In genomic region chr2:119728421-119728820, GRCh38 we compare ENCODE assay signal across 21 cellular contexts. TPM values are rescaled to one million over a fixed set of nuclear protein-coding genes. Genes with fewer than 3 reads are reported as not detected.
DNase-seq lines count a peak whose midpoint lies in the region; ATAC-seq, FAIRE-seq and TF ChIP-seq lines count a peak whose summit lies in the region.
"Had no signal": no experiment of that assay in that cellular context is flagged by ENCODE, and none has a peak within 500 bp of the region (broad histone marks: within the 10 kb centered on the region; RNA-seq: fewer than 3 reads in every experiment).

No MANE protein-coding gene starts in this region.

- no TSS peak for BruUV-seq in endothelial cell of umbilical vein (replicated peaks; lab: Mats Ljungman, UMichigan)

- H3K27ac ChIP-seq in endothelial cell of umbilical vein (ENCODE audit: insufficient read depth, low read depth, low read length) = no peak overlapping the region
- H3K27ac ChIP-seq in lower lobe of right lung = no peak overlapping the region
- H3K27ac ChIP-seq: GM23248 had no signal

- H4K20me1 ChIP-seq in endothelial cell of umbilical vein (replicated peaks; ENCODE audit: control insufficient read depth, extremely low read depth, insufficient read depth, low read length) = no peaks in the 10 kb centered on the region

- TF ChIP-seq CTCF in endothelial cell of umbilical vein (IDR thresholded peaks at IDR 0.05; ENCODE audit: extremely low read depth in 1 of 2, insufficient read depth in 1 of 2, low read depth in 1 of 2, low read length in 2 of 2) (no peak), lower lobe of right lung (IDR thresholded peaks at IDR 0.05) (no peak), retinal pigment epithelial cell (conservative IDR thresholded peaks at IDR 0.05; ENCODE audit: low read depth, low read length) (no peak)

- ATAC-seq in lower lobe of right lung (peak; percentile 38 to 48), T-helper 17 cell (no peak)

- no peak overlapping the region for H3K9ac ChIP-seq in endothelial cell of umbilical vein (replicated peaks; ENCODE audit: extremely low read depth, insufficient read depth, low read length)
- H3K9ac ChIP-seq: GM23248 had no signal

- no peaks in the 10 kb centered on the region for H3K4me1 ChIP-seq in endothelial cell of umbilical vein (ENCODE audit: control insufficient read depth, extremely low read depth, insufficient read depth, low read length)
- H3K4me1 ChIP-seq in lower lobe of right lung = no peaks in the 10 kb centered on the region

- peaks cover 4% of the 10 kb centered on the region for H3K4me1 Mint-ChIP-seq in T-helper 17 cell
- H3K4me1 Mint-ChIP-seq: CD4-positive, alpha-beta memory T cell had no signal

- no peak for TF ChIP-seq POLR2A in endothelial cell of umbilical vein (IDR thresholded peaks at IDR 0.05; ENCODE audit: low read depth, low read length)

- no peak overlapping the region for H3K4me3 Mint-ChIP-seq in T-helper 17 cell
- H3K4me3 Mint-ChIP-seq: CD4-positive, alpha-beta memory T cell had no signal

- H3K9me3 ChIP-seq in endothelial cell of umbilical vein (replicated peaks; ENCODE audit: control insufficient read depth, insufficient read depth, low read length) (no peaks in the 10 kb centered on the region), lower lobe of right lung (no peaks in the 10 kb centered on the region), T-helper 17 cell (ENCODE audit: control insufficient read depth, low read length, poor library complexity, severe bottlenecking) (no peaks in the 10 kb centered on the region)

- no peaks in the 10 kb centered on the region for H3K36me3 ChIP-seq in endothelial cell of umbilical vein (ENCODE audit: control insufficient read depth in 2 of 2, extremely low read depth in 1 of 2, insufficient read depth in 2 of 2, low read length in 2 of 2)
- H3K36me3 ChIP-seq in lower lobe of right lung = no peaks in the 10 kb centered on the region

- H3K79me2 ChIP-seq in endothelial cell of umbilical vein (ENCODE audit: control insufficient read depth, insufficient read depth, low read length) = no peaks in the 10 kb centered on the region

- peak; percentile 28 for FAIRE-seq in endothelial cell of umbilical vein (lab: Jason Lieb, UNC)
- FAIRE-seq: G401.6, GM12892, GM19239, H1 had no signal

- no peaks in the 10 kb centered on the region for H3K27me3 Mint-ChIP-seq in T-helper 17 cell
- H3K27me3 Mint-ChIP-seq: CD4-positive, alpha-beta memory T cell had no signal

- CTCF ChIA-PET in endothelial cell of umbilical vein (lab: Charles Lee) = no interaction called here

- dilution Hi-C loops in endothelial cell of umbilical vein (cut with MboI; ENCODE audit: extremely low pct_ligation_motif_present, low sequenced_read_pairs) = no loop called here

- DNase-seq in amniotic epithelial cell (ENCODE audit: low read depth) = peak; percentile 47
- DNase-seq in endothelial cell of umbilical vein (ENCODE audit: low read depth, low spot score) = no peak
- no peak for DNase-seq in lower lobe of right lung
- peak; percentile 9 for DNase-seq in retinal pigment epithelial cell (ENCODE audit: low read depth)
- no peak for DNase-seq in T-helper 17 cell
- no peak for DNase-seq in NCI-H69 (lab: John Stamatoyannopoulos, UW)
- no peak for DNase-seq in foreskin melanocyte
- DNase-seq in 8988T = no peak
- DNase-seq: C1 segment of cervical spinal cord; Calu3; CD4-positive, alpha-beta memory T cell; COR-L47; DMS53; DND-41; GM23248; H7; HCEC 1CT had no signal

- no peaks in the 10 kb centered on the region for H3K36me3 Mint-ChIP-seq in T-helper 17 cell (ENCODE audit: low read depth)
- H3K36me3 Mint-ChIP-seq: CD4-positive, alpha-beta memory T cell had no signal

- POLR2A ChIA-PET in endothelial cell of umbilical vein (lab: Charles Lee) = no interaction called here

- no peak overlapping the region for H3K27ac Mint-ChIP-seq in T-helper 17 cell
- H3K27ac Mint-ChIP-seq: CD4-positive, alpha-beta memory T cell had no signal

- no peak overlapping the region for H3K4me3 ChIP-seq in endothelial cell of umbilical vein (replicated peaks in 1 of 3; ENCODE audit: insufficient read depth in 1 of 3, low read depth in 1 of 3, low read length in 3 of 3)
- no peak overlapping the region for H3K4me3 ChIP-seq in lower lobe of right lung
- H3K4me3 ChIP-seq in retinal pigment epithelial cell (ENCODE audit: low read length) = no peak overlapping the region
- H3K4me3 ChIP-seq: GM23248 had no signal

- no peak overlapping the region for H2AFZ ChIP-seq in endothelial cell of umbilical vein (ENCODE audit: low read depth, low read length)
- H2AFZ ChIP-seq: GM23248 had no signal

- H3K27me3 ChIP-seq in endothelial cell of umbilical vein (ENCODE audit: control insufficient read depth in 2 of 2, insufficient read depth in 2 of 2, low read length in 2 of 2) (peaks cover 12 to 17% of the 10 kb centered on the region in 2 experiments), lower lobe of right lung (ENCODE audit: low read depth) (no peaks in the 10 kb centered on the region)

- no peak overlapping the region for H3K4me2 ChIP-seq in endothelial cell of umbilical vein (ENCODE audit: insufficient read depth, low read length)

- H3K9me1 ChIP-seq in endothelial cell of umbilical vein (replicated peaks; ENCODE audit: control insufficient read depth, extremely low read depth, insufficient read depth, low read length) = no peaks in the 10 kb centered on the region

- intact Hi-C loops in endothelial cell of umbilical vein (cut with micrococcal nuclease) (no loop called here), lower lobe of right lung (cut with DNase I) (no loop called here)

TF ChIP-seq in endothelial cell of umbilical vein, 7 proteins besides CTCF, POLR2A, EP300 and RAD21:
- TF ChIP-seq MAX (IDR thresholded peaks at IDR 0.05; ENCODE audit: insufficient read depth, insufficient read length) = no peak
- TF ChIP-seq FOS (IDR thresholded peaks at IDR 0.05; ENCODE audit: borderline replicate concordance, insufficient read depth, low read length) = no peak
- no peak for TF ChIP-seq POLR2AphosphoS5 (IDR thresholded peaks at IDR 0.05; ENCODE audit: insufficient read depth, low read depth, low read length)
- TF ChIP-seq JUN (IDR thresholded peaks at IDR 0.05; ENCODE audit: borderline replicate concordance, insufficient read depth, insufficient read length, low read depth) = no peak
- TF ChIP-seq MYC (IDR thresholded peaks at IDR 0.05; ENCODE audit: low read depth, low read length) = no peak
- TF ChIP-seq GATA2 (IDR thresholded peaks at IDR 0.05; ENCODE audit: insufficient read depth, insufficient read length, low read depth, low read length) = no peak
- no peak for TF ChIP-seq EZH2 (IDR thresholded peaks at IDR 0.05; ENCODE audit: borderline replicate concordance, low read depth, low read length, severe bottlenecking)

RNA-seq across cellular contexts. Expression of gene PTPN4, which starts 31.3 kb away (rescaled TPM):
- total RNA-seq in endothelial cell of umbilical vein = 26.1 and 29.6 TPM in 2 replicates
- polyA plus RNA-seq in endothelial cell of umbilical vein = 3.5 and 6.8 TPM in 2 replicates
- polyA plus RNA-seq in endothelial cell of umbilical vein (2011; cell fraction: cytosol; rRNA removed) = 5.7 and 7.4 TPM in 2 replicates
- 19.5 and 21.7 TPM in 2 replicates for polyA plus RNA-seq in endothelial cell of umbilical vein (2011; cell fraction: nucleus; rRNA removed)
- 10.9 and 11.6 TPM in 2 replicates for polyA plus RNA-seq in endothelial cell of umbilical vein (2012)
- 51.5 and 62.3 TPM in 2 replicates for polyA minus RNA-seq in endothelial cell of umbilical vein
- 17.2 TPM for polyA minus RNA-seq in endothelial cell of umbilical vein (2011; cell fraction: cytosol; rRNA and poly(A)+ RNA removed)
- 93.7 and 128 TPM in 2 replicates for polyA minus RNA-seq in endothelial cell of umbilical vein (2011; cell fraction: nucleus; rRNA and poly(A)+ RNA removed)
- 44.5 TPM for total RNA-seq in lower lobe of right lung
- 100 to 1,000 TPM; 128 to 149 TPM for total RNA-seq in T-helper 17 cell

RNA-seq across cellular contexts. Expression of gene TMEM177, which starts 49.4 kb away (rescaled TPM):
- total RNA-seq in endothelial cell of umbilical vein (9.8 and 11.5 TPM in 2 replicates), lower lobe of right lung (5.8 TPM), T-helper 17 cell (1 to 10 TPM; 3.1 to 4.1 TPM)
- polyA plus RNA-seq in endothelial cell of umbilical vein = 20.2 and 25.8 TPM in 2 replicates
- 12.9 and 14.7 TPM in 2 replicates for polyA plus RNA-seq in endothelial cell of umbilical vein (2011; cell fraction: cytosol; rRNA removed)
- polyA plus RNA-seq in endothelial cell of umbilical vein (2011; cell fraction: nucleus; rRNA removed) = 7.2 and 7.3 TPM in 2 replicates
- polyA plus RNA-seq in endothelial cell of umbilical vein (2012) = 12.1 and 12.6 TPM in 2 replicates
- polyA minus RNA-seq in endothelial cell of umbilical vein = 9.8 and 10.8 TPM in 2 replicates
- 7.7 TPM for polyA minus RNA-seq in endothelial cell of umbilical vein (2011; cell fraction: cytosol; rRNA and poly(A)+ RNA removed)
- 3.3 and 4.4 TPM in 2 replicates for polyA minus RNA-seq in endothelial cell of umbilical vein (2011; cell fraction: nucleus; rRNA and poly(A)+ RNA removed)

Comparison
In these comparisons a context has a peak if more than half of its experiments do, and no peak if none do; other contexts are left out.
1. DNase-seq: peak in amniotic epithelial cell (single experiment) and retinal pigment epithelial cell (single experiment); none in endothelial cell of umbilical vein (single experiment), lower lobe of right lung (single experiment), T-helper 17 cell (0 of 3), NCI-H69 (single experiment), foreskin melanocyte (single experiment) and 8988T (single experiment).